In the genomic region with DNA sequence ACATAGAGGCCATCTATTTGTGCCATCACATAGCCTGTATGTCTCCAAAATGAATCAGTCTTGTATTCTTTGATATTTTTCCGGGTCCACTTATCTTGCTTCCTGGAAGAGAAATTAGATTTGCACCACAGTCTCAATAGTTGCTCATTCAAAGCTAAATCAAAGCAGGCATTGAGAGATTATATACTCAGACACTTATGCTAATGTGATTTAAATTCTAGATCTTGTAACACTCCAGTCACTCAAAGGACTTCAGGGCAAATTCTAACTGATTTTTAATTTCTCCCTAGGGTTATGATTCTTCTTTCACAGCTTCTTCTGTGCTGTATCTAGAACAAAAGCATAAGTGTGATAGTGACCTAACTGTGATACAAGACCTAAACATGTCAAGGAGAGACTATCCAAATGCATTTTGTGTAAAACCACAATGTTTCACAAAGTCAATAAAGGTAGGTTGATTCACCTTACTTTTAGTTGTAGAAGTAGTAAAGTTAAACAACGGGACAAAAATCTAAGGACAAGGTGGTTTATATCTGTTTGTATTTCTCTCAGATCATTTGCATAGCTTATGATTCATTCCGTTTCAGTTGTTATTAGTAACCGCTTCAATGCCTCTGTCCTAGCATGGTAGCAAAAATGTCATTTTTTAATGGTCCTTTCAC, we compare ENCODE assay signal across 18 cellular contexts. TPM values are rescaled to one million over a fixed set of nuclear protein-coding genes. Genes with fewer than 3 reads are reported as not detected.
A peak's percentile ranks its signal among the peaks of the same experiment; 100 is the strongest.
DNase-seq lines count a peak whose midpoint lies in the region; ATAC-seq and TF ChIP-seq lines count a peak whose summit lies in the region.
"Had no signal": no experiment of that assay in that cellular context is flagged by ENCODE, and none has a peak within 500 bp of the region (broad histone marks: within the 10 kb centered on the region; RNA-seq: fewer than 3 reads in every experiment).

No MANE protein-coding gene starts in this region.

- H3K27ac Mint-ChIP-seq in immature natural killer cell: no peak overlapping the region

- H3K4me1 Mint-ChIP-seq in immature natural killer cell: no peaks in the 10 kb centered on the region

- no peaks in the 10 kb centered on the region for H3K27me3 ChIP-seq in foreskin keratinocyte
- H3K27me3 ChIP-seq: esophagus squamous epithelium, upper lobe of right lung had no signal

- peak; percentile 69 for ATAC-seq in GM18498 (IDR thresholded peaks at IDR 0.05; ENCODE audit: unreplicated experiment)
- ATAC-seq in GM19463 (IDR thresholded peaks at IDR 0.05; ENCODE audit: unreplicated experiment): peak; percentile 69
- peak; percentile 91 for ATAC-seq in HG03432 (IDR thresholded peaks at IDR 0.05; ENCODE audit: unreplicated experiment)
- ATAC-seq in foreskin keratinocyte: peak; percentile 26
- ATAC-seq in GM21381 (IDR thresholded peaks at IDR 0.05; ENCODE audit: unreplicated experiment): no peak
- ATAC-seq: left lobe of liver, SK-N-SH treated with all-trans-retinoic acid at 6 μM for 48 hours, upper lobe of right lung had no signal

- no peaks in the 10 kb centered on the region for H3K36me3 Mint-ChIP-seq in immature natural killer cell

- no peak overlapping the region for H3K27ac ChIP-seq in foreskin keratinocyte
- H3K27ac ChIP-seq: esophagus squamous epithelium, upper lobe of right lung had no signal

- H3K27me3 Mint-ChIP-seq in immature natural killer cell (ENCODE audit: low read depth in 3 of 3): peaks cover 0 to 4% (median 0%) of the 10 kb centered on the region in 3 donors

- H3K4me1 ChIP-seq in foreskin keratinocyte: no peaks in the 10 kb centered on the region
- H3K4me1 ChIP-seq: esophagus squamous epithelium, upper lobe of right lung had no signal

- TF ChIP-seq CTCF in foreskin keratinocyte (conservative IDR thresholded peaks at IDR 0.05): no peak

- H3K4me3 Mint-ChIP-seq in immature natural killer cell: no peak overlapping the region

- no peaks in the 10 kb centered on the region for H3K9me3 Mint-ChIP-seq in immature natural killer cell

- peak; percentile 5 to 16 for DNase-seq in foreskin keratinocyte
- no peak for DNase-seq in GF-D8 (lab: John Stamatoyannopoulos, UW)
- DNase-seq in activated effector memory CD4-positive, alpha-beta T cell treated with Interleukin-2 at 50 U/mL for 16 hours: no peak
- no peak for DNase-seq in immature natural killer cell
- DNase-seq: dermis blood vessel endothelial cell; esophagus squamous epithelium; NCI-H1694; NCI-H510A; posterior cingulate gyrus; small intestine; stimulated activated naive CD4-positive, alpha-beta T cell treated with Interleukin-2 at 50 U/mL for 16 hours; upper lobe of right lung had no signal

RNA-seq across cellular contexts. Expression of gene PLBD1, which starts 26.8 kb away (rescaled TPM):
- 2.0 and 3.6 TPM in 2 replicates for total RNA-seq in foreskin keratinocyte
- polyA plus RNA-seq in foreskin keratinocyte (1.5 and 2.9 TPM in 2 replicates), immature natural killer cell (1 to 10 TPM; 1.8 to 8.4 (median 7.0) TPM)

Comparison
In these comparisons a context has a peak if more than half of its experiments do, and no peak if none do; other contexts are left out.
1. DNase-seq: peak in foreskin keratinocyte (2 of 2); none in GF-D8 (single experiment), activated effector memory CD4-positive, alpha-beta T cell treated with Interleukin-2 at 50 U/mL for 16 hours (single experiment) and immature natural killer cell (0 of 3).